In the genomic region with DNA sequence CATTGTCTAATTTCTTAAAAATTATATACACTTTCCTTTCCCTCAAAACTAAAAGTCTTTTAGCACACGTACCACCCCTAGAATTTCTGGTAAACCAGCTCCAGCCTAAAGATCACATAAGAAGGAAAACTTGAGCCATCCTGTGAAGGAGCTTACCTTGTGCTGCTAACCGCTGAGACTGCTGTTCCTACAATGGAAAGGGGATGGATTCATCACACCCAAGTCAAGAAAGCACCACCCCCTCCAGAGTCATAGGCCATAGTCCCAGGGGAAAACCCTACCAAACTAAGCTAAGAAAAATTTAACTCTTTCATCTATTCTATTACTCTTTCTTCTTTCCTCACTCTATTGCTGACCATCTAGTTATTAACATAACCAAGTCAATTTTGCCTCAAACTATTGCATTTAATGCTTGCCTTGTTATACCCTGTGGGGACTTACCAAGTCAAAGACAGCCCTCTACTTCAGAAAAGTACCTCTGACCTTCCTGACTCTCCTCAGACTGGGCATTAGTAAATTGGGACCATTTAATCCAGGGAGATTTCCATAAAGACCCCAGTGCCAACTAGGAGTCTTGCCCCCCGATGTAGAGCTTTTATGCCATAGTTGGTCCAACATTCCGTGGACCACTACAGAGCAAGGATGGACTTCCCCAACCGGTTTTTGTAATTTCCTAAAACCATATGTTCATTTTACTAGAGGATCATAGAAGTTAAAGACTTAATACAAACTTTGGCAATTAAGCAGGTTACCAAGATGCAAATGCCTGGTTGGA, we compare ENCODE assay signal across 1 cellular context. TPM values are rescaled to one million over a fixed set of nuclear protein-coding genes. Genes with fewer than 3 reads are reported as not detected.
"Had no signal": no experiment of that assay in that cellular context is flagged by ENCODE, and none has a peak within 500 bp of the region (broad histone marks: within the 10 kb centered on the region; RNA-seq: fewer than 3 reads in every experiment).

No MANE protein-coding gene starts in this region.

RNA-seq across cellular contexts. Expression of a gene that starts 40.6 kb away (rescaled TPM):
- polyA plus RNA-seq: naive thymus-derived CD4-positive, alpha-beta T cell had no signal
